8 cellular contexts compared by ENCODE assay signal in genomic region chr3:52771334-52771681, GRCh38. TPM values are rescaled to one million over a fixed set of nuclear protein-coding genes. Genes with fewer than 3 reads are reported as not detected.
DNase-seq lines count a peak whose midpoint lies in the region; ATAC-seq and TF ChIP-seq lines count a peak whose summit lies in the region.

No MANE protein-coding gene starts in this region.

- intact Hi-C loops in spleen (cut with DNase I; ENCODE audit: low total_unique reads): no loop called here

- H3K36me3 ChIP-seq in right atrium auricular region: peaks cover 3% of the 10 kb centered on the region
- peaks cover 0 to 23% (median 14%) of the 10 kb centered on the region in 6 donors for H3K36me3 ChIP-seq in spleen

- peak overlapping the region; percentile 68 to 76 for H3K27ac ChIP-seq in right atrium auricular region
- peak overlapping the region; percentile 22 to 88 (median 84) for H3K27ac ChIP-seq in spleen

- CTCF ChIA-PET in WTC11 (lab: Charles Lee): interaction anchor here (0.7 to 3.3 kb wide), 6 partner anchors 21 to 363 kb away, joined by 3 to 46 read pairs (median 16); partner anchors contain the start of gene GLT8D1

- no peak for TF ChIP-seq POLR2A in spleen (IDR thresholded peaks at IDR 0.05)

- H3K4me3 ChIP-seq in right atrium auricular region: peak overlapping the region; percentile 86 to 94
- H3K4me3 ChIP-seq in spleen: peak overlapping the region; percentile 82 to 94 (median 91)

- 59 to 74% (median 69%) methylated on average over 5 of the region's 5 CpGs for WGBS in spleen, 5 donors

- DNase-seq in activated T-cell treated with anti-CD3 and anti-CD28 coated beads, Interleukin-2, amount 50 U/mL, for 24 hours: no peak
- DNase-seq in activated T-cell treated with anti-CD3 and anti-CD28 coated beads, Interleukin-2, amount 50 U/mL, for 48 hours: no peak
- DNase-seq in WTC11 (ENCODE audit: low spot score) (no peak), right atrium auricular region (ENCODE audit: low spot score) (no peak), spleen (no peak), DMS 273 (lab: John Stamatoyannopoulos, UW; ENCODE audit: unreplicated experiment) (no peak), hippocampal formation (lab: John Stamatoyannopoulos, UW) (no peak)
- DNase-seq in NK-92 treated with Interleukin-12 subunit alpha and Interleukin-12 subunit beta, amount 100 ng/mL, for 24 hours (lab: John Stamatoyannopoulos, UW): no peak

- POLR2A ChIA-PET in WTC11 (lab: Charles Lee): interaction anchor here (1.0 to 1.1 kb wide), 2 partner anchors 9 to 12 kb away, joined by 3 to 4 read pairs; no protein-coding TSS in a partner anchor

- peaks cover 30% of the 10 kb centered on the region for H3K36me3 Mint-ChIP-seq in activated T-cell treated with anti-CD3 and anti-CD28 coated beads, Interleukin-2, amount 50 U/mL, for 24 hours (ENCODE audit: low read depth)
- peaks cover 9% of the 10 kb centered on the region for H3K36me3 Mint-ChIP-seq in WTC11

- H3K27me3 ChIP-seq in right atrium auricular region (no peaks in the 10 kb centered on the region), spleen (replicated peaks in 1 of 7) (no peaks in the 10 kb centered on the region)

- H3K4me3 Mint-ChIP-seq in activated T-cell treated with anti-CD3 and anti-CD28 coated beads, Interleukin-2, amount 50 U/mL, for 24 hours: peak overlapping the region; percentile 87
- H3K4me3 Mint-ChIP-seq in WTC11: peak overlapping the region; percentile 90

- peaks cover 26% of the 10 kb centered on the region for H3K4me1 Mint-ChIP-seq in activated T-cell treated with anti-CD3 and anti-CD28 coated beads, Interleukin-2, amount 50 U/mL, for 24 hours (ENCODE audit: low read depth)
- peaks cover 6% of the 10 kb centered on the region for H3K4me1 Mint-ChIP-seq in WTC11

- H3K27ac Mint-ChIP-seq in activated T-cell treated with anti-CD3 and anti-CD28 coated beads, Interleukin-2, amount 50 U/mL, for 24 hours: peak overlapping the region; percentile 89
- H3K27ac Mint-ChIP-seq in WTC11: peak overlapping the region; percentile 95

- no peaks in the 10 kb centered on the region for H3K9me3 Mint-ChIP-seq in activated T-cell treated with anti-CD3 and anti-CD28 coated beads, Interleukin-2, amount 50 U/mL, for 24 hours
- no peaks in the 10 kb centered on the region for H3K9me3 Mint-ChIP-seq in WTC11

- peaks cover 0 to 11% of the 10 kb centered on the region in 2 donors for H3K4me1 ChIP-seq in right atrium auricular region
- peaks cover 9 to 34% (median 22%) of the 10 kb centered on the region in 6 donors for H3K4me1 ChIP-seq in spleen

- peak; percentile 2; the same call in 1 of the 2 replicates for ATAC-seq in WTC11

- no peaks in the 10 kb centered on the region for H3K27me3 Mint-ChIP-seq in activated T-cell treated with anti-CD3 and anti-CD28 coated beads, Interleukin-2, amount 50 U/mL, for 24 hours
- no peaks in the 10 kb centered on the region for H3K27me3 Mint-ChIP-seq in WTC11 (ENCODE audit: low read depth)

- H3K9me3 ChIP-seq in right atrium auricular region (no peaks in the 10 kb centered on the region), spleen (no peaks in the 10 kb centered on the region)

- TF ChIP-seq CTCF in WTC11 (IDR thresholded peaks at IDR 0.05): no peak
- no peak for TF ChIP-seq CTCF in right atrium auricular region (IDR thresholded peaks at IDR 0.05)
- TF ChIP-seq CTCF in spleen (IDR thresholded peaks at IDR 0.05 in 8 of 11, conservative IDR thresholded peaks at IDR 0.05 in 3 of 11): no peak

TF ChIP-seq in WTC11, 78 proteins besides CTCF, POLR2A, EP300 and RAD21:
- no peak for TF ChIP-seq JAZF1 (CRISPR knock-in tag; IDR thresholded peaks at IDR 0.05)
- no peak for TF ChIP-seq ZSCAN18 (CRISPR knock-in tag; IDR thresholded peaks at IDR 0.05)
- TF ChIP-seq ZNF263 (CRISPR knock-in tag; IDR thresholded peaks at IDR 0.05; ENCODE audit: low read depth): no peak
- no peak for TF ChIP-seq RELA (CRISPR knock-in tag; IDR thresholded peaks at IDR 0.05; ENCODE audit: borderline replicate concordance)
- TF ChIP-seq TEAD1 (CRISPR knock-in tag; IDR thresholded peaks at IDR 0.05): no peak
- no peak for TF ChIP-seq TEAD4 (CRISPR knock-in tag; IDR thresholded peaks at IDR 0.05)
- no peak for TF ChIP-seq E2F4 (CRISPR knock-in tag; IDR thresholded peaks at IDR 0.05; ENCODE audit: borderline replicate concordance, low read depth)
- no peak for TF ChIP-seq E2F1 (CRISPR knock-in tag; IDR thresholded peaks at IDR 0.05)
- TF ChIP-seq NFYB (CRISPR knock-in tag; conservative IDR thresholded peaks at IDR 0.05; ENCODE audit: low read depth): no peak
- TF ChIP-seq ATF1 (CRISPR knock-in tag; IDR thresholded peaks at IDR 0.05): no peak
- no peak for TF ChIP-seq MXD4 (CRISPR knock-in tag; IDR thresholded peaks at IDR 0.05; ENCODE audit: borderline replicate concordance)

RNA-seq across cellular contexts. Expression of gene NEK4, which starts 0.6 kb away (rescaled TPM):
- total RNA-seq in WTC11 (2021): 30.3 to 31.4 TPM (median 31.2 TPM) in 3 replicates
- total RNA-seq in right atrium auricular region: 10 to 100 TPM; 12.8 to 14.6 TPM
- 10 to 100 TPM; 17.4 to 28.0 (median 26.3) TPM for total RNA-seq in spleen
- 1 to 10 TPM; 3.2 to 5.5 (median 4.9) TPM for polyA plus RNA-seq in spleen

RNA-seq across cellular contexts. Expression of gene ITIH1, which starts 6.1 kb away (rescaled TPM):
- total RNA-seq in WTC11 (2021) (0.26 to 0.69 TPM (median 0.50 TPM) in 3 replicates), right atrium auricular region (not detected), spleen (1 to 10 TPM in 4 of 7 donors, under 1 TPM in 3; 0.65 to 4.0 (median 1.5) TPM)
- polyA plus RNA-seq in spleen: 10 to 100 TPM in 1 of 3 donors, 1 to 10 TPM in 2; 4.4 to 11.4 (median 5.9) TPM

RNA-seq across cellular contexts. Expression of gene ITIH3, which starts 23.3 kb away (rescaled TPM):
- 0.23 to 0.37 TPM (median 0.25 TPM) in 3 replicates for total RNA-seq in WTC11 (2021)
- total RNA-seq in right atrium auricular region: 1 to 10 TPM in 1 of 2 donors, under 1 TPM in 1; 0.19 to 2.1 TPM
- 10 to 100 TPM in 6 of 7 donors, 1 to 10 TPM in 1; 8.0 to 53.7 (median 17.6) TPM for total RNA-seq in spleen
- polyA plus RNA-seq in spleen: 10 to 100 TPM; 12.4 to 44.4 (median 15.2) TPM

RNA-seq across cellular contexts. Expression of gene ITIH4, which starts 59.2 kb away (rescaled TPM):
- 2.4 to 6.2 TPM (median 3.9 TPM) in 3 replicates for total RNA-seq in WTC11 (2021)
- 1 to 10 TPM in 1 of 2 donors, not detected in 1; 1.2 TPM for total RNA-seq in right atrium auricular region
- total RNA-seq in spleen: 10 to 100 TPM in 6 of 7 donors, 1 to 10 TPM in 1; 9.9 to 27.4 (median 20.1) TPM
- polyA plus RNA-seq in spleen: 10 to 100 TPM; 10.4 to 54.2 (median 30.3) TPM
